In genomic region chr13:52955505-52955904, GRCh38 we compare ENCODE assay signal across 1 cellular context.
TF ChIP-seq lines count a peak whose summit lies in the region.

No MANE protein-coding gene starts in this region.

TF ChIP-seq in H1, 55 proteins besides CTCF, POLR2A, EP300 and RAD21 (continued from another document):
- no peak for TF ChIP-seq CHD7 (IDR thresholded peaks at IDR 0.05; ENCODE audit: insufficient replicate concordance, low read length)
- peak; percentile 63 for TF ChIP-seq NANOG (IDR thresholded peaks at IDR 0.05; ENCODE audit: insufficient read depth, low read depth, low read length, poor library complexity, severe bottlenecking)
- TF ChIP-seq KDM5A (IDR thresholded peaks at IDR 0.05; ENCODE audit: low read length) = no peak
- no peak for TF ChIP-seq KDM1A (IDR thresholded peaks at IDR 0.05; ENCODE audit: borderline replicate concordance, low read length)
- TF ChIP-seq TCF12 (IDR thresholded peaks at IDR 0.05; ENCODE audit: low read depth, low read length) = 0 out of 2 replicates have a peak, but pooled peaks have one; percentile 30
- TF ChIP-seq ASH2L (IDR thresholded peaks at IDR 0.05; ENCODE audit: low read length) = peak; percentile 65
- peak; percentile 39 for TF ChIP-seq CTBP2 (IDR thresholded peaks at IDR 0.05; ENCODE audit: borderline replicate concordance, insufficient read depth, insufficient read length, low read length)
- peak; percentile 62 for TF ChIP-seq SP1 (IDR thresholded peaks at IDR 0.05; ENCODE audit: low read depth, low read length)
- TF ChIP-seq BACH1 (IDR thresholded peaks at IDR 0.05; ENCODE audit: low read length) = peak; percentile 53; the same call in 1 of the 2 replicates
- peak; percentile 58; the same call in 1 of the 2 replicates for TF ChIP-seq MAX (IDR thresholded peaks at IDR 0.05)
- TF ChIP-seq HDAC2 (IDR thresholded peaks at IDR 0.05; ENCODE audit: borderline replicate concordance in 1 of 2, low read depth in 2 of 2, low read length in 2 of 2) = peak; percentile 88 to 95; a peak in 3 of 4 replicates
- peak; percentile 78; the same call in 1 of the 2 replicates for TF ChIP-seq POU5F1 (IDR thresholded peaks at IDR 0.05; ENCODE audit: low read depth, low read length)
- TF ChIP-seq SIN3A (conservative IDR thresholded peaks at IDR 0.05 in 1 of 2, IDR thresholded peaks at IDR 0.05 in 1 of 2; ENCODE audit: low read depth in 1 of 2, low read length in 2 of 2) = 0 out of 4 replicates have a peak, but pooled peaks of 1 of the 2 experiments have one; percentile 30
- TF ChIP-seq TAF1 (IDR thresholded peaks at IDR 0.05; ENCODE audit: low read depth, low read length) = 0 out of 2 replicates have a peak, but pooled peaks have one; percentile 4
- TF ChIP-seq CBX5 (IDR thresholded peaks at IDR 0.05; ENCODE audit: low read depth, low read length) = no peak
